20 cellular contexts compared by ENCODE assay signal in genomic region chr6:5201271-5201670, GRCh38. TPM values are rescaled to one million over a fixed set of nuclear protein-coding genes. Genes with fewer than 3 reads are reported as not detected.
DNase-seq lines count a peak whose midpoint lies in the region; ATAC-seq and TF ChIP-seq lines count a peak whose summit lies in the region.
"Had no signal": no experiment of that assay in that cellular context is flagged by ENCODE, and none has a peak within 500 bp of the region (broad histone marks: within the 10 kb centered on the region; RNA-seq: fewer than 3 reads in every experiment).

No MANE protein-coding gene starts in this region.

- ATAC-seq in HG03135 (IDR thresholded peaks at IDR 0.05; ENCODE audit: unreplicated experiment) (no peak), HG03025 (IDR thresholded peaks at IDR 0.05; ENCODE audit: low FRiP score, unreplicated experiment) (no peak)
- no peak for ATAC-seq in stimulated activated naive CD8-positive, alpha-beta T cell treated with anti-CD3 and anti-CD28 coated beads, Interleukin-15, Interleukin-2, amounts not matched to agents 100 U/mL and 50 U/mL, for 24 hours
- no peak for ATAC-seq in naive thymus-derived CD4-positive, alpha-beta T cell
- ATAC-seq: activated CD8-positive, alpha-beta T cell treated with anti-CD3 and anti-CD28 coated beads for 36 hours had no signal

- intact Hi-C loops in naive thymus-derived CD4-positive, alpha-beta T cell (cut with micrococcal nuclease): no loop called here

- H3K27ac ChIP-seq in HEK293 (ENCODE audit: extremely low read depth, low read depth, low read length) (no peak overlapping the region), osteoblast (ENCODE audit: low read depth, low read length) (peak overlapping the region; percentile 13)
- no peak overlapping the region for H3K27ac ChIP-seq in naive thymus-derived CD4-positive, alpha-beta T cell (ENCODE audit: low read depth, low read length)
- H3K27ac ChIP-seq: BLaER1 had no signal

- no peaks in the 10 kb centered on the region for H3K9me3 Mint-ChIP-seq in naive thymus-derived CD4-positive, alpha-beta T cell
- H3K9me3 Mint-ChIP-seq: activated CD8-positive, alpha-beta T cell treated with anti-CD3 and anti-CD28 coated beads for 36 hours; central memory CD8-positive, alpha-beta T cell; neural crest cell had no signal

- DNase-seq in NCI-H82 (lab: John Stamatoyannopoulos, UW) (peak; percentile 95), fibroblast of peridontal ligament (ENCODE audit: extremely low read depth) (peak; percentile 38), osteoblast (ENCODE audit: insufficient read length, low spot score, missing footprints) (no peak)
- no peak for DNase-seq in stimulated activated naive CD8-positive, alpha-beta T cell treated with anti-CD3 and anti-CD28 coated beads, Interleukin-15, Interleukin-2, amounts not matched to agents 100 U/mL and 50 U/mL, for 24 hours
- no peak for DNase-seq in naive thymus-derived CD4-positive, alpha-beta T cell
- DNase-seq: activated CD8-positive, alpha-beta T cell treated with anti-CD3 and anti-CD28 coated beads for 36 hours; activated effector memory CD4-positive, alpha-beta T cell treated with Interleukin-2 at 50 U/mL for 16 hours; DMS79; heart right ventricle; NCI-H187; NCI-H2171 treated with DMSO at 0.1 percent for 48 hours; NCI-H748 treated with DMSO at 0.1 percent for 48 hours; stimulated activated naive CD4-positive, alpha-beta T cell; T-helper 2 cell had no signal

- peaks cover 3% of the 10 kb centered on the region for H4K20me1 ChIP-seq in osteoblast (ENCODE audit: insufficient read depth, low read length)
- H4K20me1 ChIP-seq: BLaER1 had no signal

- peaks cover 0 to 19% (median 9%) of the 10 kb centered on the region in 5 donors for H3K36me3 Mint-ChIP-seq in naive thymus-derived CD4-positive, alpha-beta T cell

- H2AFZ ChIP-seq in osteoblast (ENCODE audit: low read length): no peak overlapping the region

- peaks cover 8% of the 10 kb centered on the region for H3K4me1 ChIP-seq in HEK293 (ENCODE audit: control insufficient read depth, insufficient read depth, low read length)
- H3K4me1 ChIP-seq in osteoblast (ENCODE audit: insufficient read depth, low read length): peaks cover 29% of the 10 kb centered on the region
- no peaks in the 10 kb centered on the region for H3K4me1 ChIP-seq in naive thymus-derived CD4-positive, alpha-beta T cell (ENCODE audit: control insufficient read depth in 2 of 2, insufficient read depth in 2 of 2, low read length in 2 of 2)

- H3K79me2 ChIP-seq in osteoblast (ENCODE audit: insufficient read depth, low read length): no peaks in the 10 kb centered on the region

- TF ChIP-seq CTCF in HEK293 (tag by site-specific recombination; IDR thresholded peaks at IDR 0.05) (no peak), osteoblast (IDR thresholded peaks at IDR 0.05; ENCODE audit: extremely low read depth, low read depth, low read length) (no peak)

- CTCF ChIA-PET in HEK293 (lab: Yijun Ruan, JAX): interaction anchor here (0.6 kb wide), 1 partner anchor 320 kb away, joined by 5 read pairs; no protein-coding TSS in a partner anchor
- CTCF ChIA-PET in naive thymus-derived CD4-positive, alpha-beta T cell (lab: Charles Lee): no interaction called here

- no peaks in the 10 kb centered on the region for H3K36me3 ChIP-seq in HEK293 (ENCODE audit: control insufficient read depth in 2 of 2, insufficient read depth in 1 of 2, low read length in 2 of 2)
- no peaks in the 10 kb centered on the region for H3K36me3 ChIP-seq in osteoblast (ENCODE audit: insufficient read depth, low read length)
- H3K36me3 ChIP-seq in naive thymus-derived CD4-positive, alpha-beta T cell (ENCODE audit: control insufficient read depth in 2 of 3, insufficient read depth in 3 of 3, low read length in 3 of 3): no peaks in the 10 kb centered on the region
- H3K36me3 ChIP-seq: heart right ventricle had no signal

- H3K4me1 Mint-ChIP-seq in naive thymus-derived CD4-positive, alpha-beta T cell: peaks cover 0 to 6% (median 3%) of the 10 kb centered on the region in 7 donors
- H3K4me1 Mint-ChIP-seq: central memory CD8-positive, alpha-beta T cell had no signal

- no peak overlapping the region for H3K4me3 ChIP-seq in HEK293 (ENCODE audit: low read depth, low read length)
- no peak overlapping the region for H3K4me3 ChIP-seq in osteoblast (ENCODE audit: insufficient read depth, low read length)
- H3K4me3 ChIP-seq in naive thymus-derived CD4-positive, alpha-beta T cell (ENCODE audit: low read length): no peak overlapping the region
- H3K4me3 ChIP-seq: BLaER1, heart right ventricle had no signal

- H3K9me3 ChIP-seq in HEK293 (ENCODE audit: control insufficient read depth, insufficient read depth, low read depth, low read length) (no peaks in the 10 kb centered on the region), osteoblast (ENCODE audit: low read depth, low read length) (no peaks in the 10 kb centered on the region)
- no peaks in the 10 kb centered on the region for H3K9me3 ChIP-seq in naive thymus-derived CD4-positive, alpha-beta T cell (ENCODE audit: control insufficient read depth in 2 of 3, low read length in 3 of 3)
- H3K9me3 ChIP-seq: BLaER1, heart right ventricle had no signal

- no peaks in the 10 kb centered on the region for H3K27me3 ChIP-seq in osteoblast (ENCODE audit: insufficient read depth, low read length)
- no peaks in the 10 kb centered on the region for H3K27me3 ChIP-seq in naive thymus-derived CD4-positive, alpha-beta T cell (ENCODE audit: control insufficient read depth in 2 of 2, insufficient read depth in 2 of 2, low read length in 2 of 2)
- H3K27me3 ChIP-seq: BLaER1, heart right ventricle had no signal

- no peak overlapping the region for H3K4me3 Mint-ChIP-seq in naive thymus-derived CD4-positive, alpha-beta T cell
- H3K4me3 Mint-ChIP-seq: activated CD8-positive, alpha-beta T cell treated with anti-CD3 and anti-CD28 coated beads for 36 hours; central memory CD8-positive, alpha-beta T cell; neural crest cell had no signal

- H3K27ac Mint-ChIP-seq in naive thymus-derived CD4-positive, alpha-beta T cell: no peak overlapping the region
- H3K27ac Mint-ChIP-seq: activated CD8-positive, alpha-beta T cell treated with anti-CD3 and anti-CD28 coated beads for 36 hours had no signal

- POLR2A ChIA-PET in HEK293 (lab: Yijun Ruan, JAX): no interaction called here
- POLR2A ChIA-PET in naive thymus-derived CD4-positive, alpha-beta T cell (lab: Charles Lee): no interaction called here

- H3K27me3 Mint-ChIP-seq in naive thymus-derived CD4-positive, alpha-beta T cell: no peaks in the 10 kb centered on the region
- H3K27me3 Mint-ChIP-seq: activated CD8-positive, alpha-beta T cell treated with anti-CD3 and anti-CD28 coated beads for 36 hours; central memory CD8-positive, alpha-beta T cell had no signal

- no peak overlapping the region for H3K4me2 ChIP-seq in osteoblast (ENCODE audit: insufficient read depth, low read length)
- H3K4me2 ChIP-seq: BLaER1 had no signal

TF ChIP-seq in HEK293, 187 proteins besides CTCF, POLR2A, EP300 and RAD21:
- no peak for TF ChIP-seq ZNF202 (tag by site-specific recombination; IDR thresholded peaks at IDR 0.05; ENCODE audit: borderline replicate concordance)
- peak; percentile 65 for TF ChIP-seq ZIC2 (tag by site-specific recombination; IDR thresholded peaks at IDR 0.05)

RNA-seq across cellular contexts. Expression of gene LYRM4, which starts 59.5 kb away (rescaled TPM):
- total RNA-seq in osteoblast: 7.4 and 16.6 TPM in 2 replicates
- total RNA-seq in naive thymus-derived CD4-positive, alpha-beta T cell: 10 to 100 TPM; 15.1 to 27.2 (median 22.4) TPM
- polyA plus RNA-seq in naive thymus-derived CD4-positive, alpha-beta T cell: 10 to 100 TPM; 36.6 to 61.6 TPM

Comparison
In these comparisons a context has a peak if more than half of its experiments do, and no peak if none do; other contexts are left out.
1. DNase-seq: peak in NCI-H82 (single experiment) and fibroblast of peridontal ligament (single experiment); none in osteoblast (single experiment), stimulated activated naive CD8-positive, alpha-beta T cell treated with anti-CD3 and anti-CD28 coated beads, Interleukin-15, Interleukin-2, amounts not matched to agents 100 U/mL and 50 U/mL, for 24 hours (single experiment) and naive thymus-derived CD4-positive, alpha-beta T cell (0 of 9).